ENCODE assay signal across 1 cellular context in genomic region chr1:209364716-209365115, GRCh38.
TF ChIP-seq lines count a peak whose summit lies in the region.

No MANE protein-coding gene starts in this region.

TF ChIP-seq in GM23338, 12 proteins besides CTCF, POLR2A, EP300 and RAD21 (continued from another document):
- TF ChIP-seq ZNF462 (CRISPR knock-in tag; IDR thresholded peaks at IDR 0.05) (no peak), NANOG (IDR thresholded peaks at IDR 0.05; ENCODE audit: borderline replicate concordance) (no peak), ZNF331 (CRISPR knock-in tag; IDR thresholded peaks at IDR 0.05; ENCODE audit: low read depth) (no peak)
